In the genomic region with DNA sequence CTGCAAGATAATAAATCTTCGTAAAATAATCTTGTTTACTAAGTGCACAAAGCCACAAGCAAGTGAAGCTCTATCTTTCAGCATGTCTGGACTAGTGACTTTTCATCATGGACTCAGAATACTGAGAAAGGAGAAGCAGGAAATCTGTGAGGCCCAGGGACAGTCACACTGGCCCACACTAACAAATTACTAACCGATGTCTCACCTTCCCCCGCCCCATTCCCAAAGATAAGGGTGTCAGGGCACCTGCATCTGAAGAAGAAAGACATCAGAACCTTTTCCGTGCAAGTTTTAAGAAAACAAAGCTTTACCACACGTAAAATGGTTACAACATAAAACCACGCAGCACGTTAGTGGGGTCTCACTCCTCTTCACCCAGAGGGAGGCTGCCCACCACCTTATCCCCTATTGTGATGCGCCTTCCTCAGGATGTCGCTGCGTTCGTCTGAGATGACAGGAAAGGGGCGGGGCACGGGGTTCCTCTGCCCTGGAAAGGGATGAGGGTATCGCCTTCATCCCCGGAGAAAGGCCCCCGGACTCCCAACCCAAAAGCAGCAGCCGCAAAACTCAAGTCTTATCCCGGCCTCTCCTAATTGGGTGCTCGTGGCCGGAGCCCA, we compare ENCODE assay signal across 8 cellular contexts. TPM values are rescaled to one million over a fixed set of nuclear protein-coding genes. Genes with fewer than 3 reads are reported as not detected.
DNase-seq lines count a peak whose midpoint lies in the region; ATAC-seq and TF ChIP-seq lines count a peak whose summit lies in the region.

No MANE protein-coding gene starts in this region.

- no peaks in the 10 kb centered on the region for H3K36me3 ChIP-seq in right atrium auricular region
- no peaks in the 10 kb centered on the region for H3K36me3 ChIP-seq in rectal smooth muscle tissue (ENCODE audit: control insufficient read depth, insufficient read depth, low read length)

- no peak for TF ChIP-seq CTCF in right atrium auricular region (IDR thresholded peaks at IDR 0.05)

- H3K9me3 Mint-ChIP-seq in activated naive CD8-positive, alpha-beta T cell treated with anti-CD3 and anti-CD28 coated beads, Interleukin-2, amount 50 U/mL, for 24 hours, result no peaks in the 10 kb centered on the region

- peaks cover 39% of the 10 kb centered on the region for H3K4me1 Mint-ChIP-seq in activated naive CD8-positive, alpha-beta T cell treated with anti-CD3 and anti-CD28 coated beads, Interleukin-2, amount 50 U/mL, for 24 hours

- H3K27ac Mint-ChIP-seq in activated naive CD8-positive, alpha-beta T cell treated with anti-CD3 and anti-CD28 coated beads, Interleukin-2, amount 50 U/mL, for 24 hours, result peak overlapping the region; percentile 96

- H3K27ac ChIP-seq in right atrium auricular region, result peak overlapping the region; percentile 85 to 93
- H3K27ac ChIP-seq in rectal smooth muscle tissue (ENCODE audit: low read depth, low read length), result peak overlapping the region; percentile 83

- H3K4me1 ChIP-seq in right atrium auricular region, result peaks cover 0 to 7% of the 10 kb centered on the region in 2 donors
- H3K4me1 ChIP-seq in rectal smooth muscle tissue (ENCODE audit: control insufficient read depth, insufficient read depth, low read length), result peaks cover 6% of the 10 kb centered on the region

- peak overlapping the region; percentile 29 for H3K9ac ChIP-seq in rectal smooth muscle tissue (ENCODE audit: low read length)

- DNase-seq in ELR (ENCODE audit: low read depth) (peak; percentile 81), right atrium auricular region (ENCODE audit: low spot score) (no peak), NCI-H128 (lab: John Stamatoyannopoulos, UW; ENCODE audit: unreplicated experiment) (no peak)
- DNase-seq in Jurkat, Clone E6-1 (ENCODE audit: low read depth, low spot score), result peak; percentile 32
- peak; percentile 69 for DNase-seq in activated naive CD8-positive, alpha-beta T cell treated with anti-CD3 and anti-CD28 coated beads, Interleukin-2, amount 50 U/mL, for 24 hours

- peak overlapping the region; percentile 97 for H3K4me3 Mint-ChIP-seq in activated naive CD8-positive, alpha-beta T cell treated with anti-CD3 and anti-CD28 coated beads, Interleukin-2, amount 50 U/mL, for 24 hours

- peak overlapping the region; percentile 86 for H3K4me3 ChIP-seq in Jurkat, Clone E6-1 (ENCODE audit: low read length)
- peak overlapping the region; percentile 70 to 92 for H3K4me3 ChIP-seq in right atrium auricular region
- H3K4me3 ChIP-seq in rectal smooth muscle tissue (ENCODE audit: low read length), result peak overlapping the region; percentile 82

- H3K36me3 Mint-ChIP-seq in activated naive CD8-positive, alpha-beta T cell treated with anti-CD3 and anti-CD28 coated beads, Interleukin-2, amount 50 U/mL, for 24 hours (ENCODE audit: low read depth), result peaks cover 6% of the 10 kb centered on the region

- H3K9me3 ChIP-seq in right atrium auricular region, result no peaks in the 10 kb centered on the region

- no peaks in the 10 kb centered on the region for H3K27me3 Mint-ChIP-seq in activated naive CD8-positive, alpha-beta T cell treated with anti-CD3 and anti-CD28 coated beads, Interleukin-2, amount 50 U/mL, for 24 hours

- ATAC-seq in GM21737 (IDR thresholded peaks at IDR 0.05; ENCODE audit: unreplicated experiment), result peak; percentile 50
- ATAC-seq in SK-N-SH treated with all-trans-retinoic acid at 6 μM for 48 hours, result peak; percentile 77
- peak; percentile 50 for ATAC-seq in activated naive CD8-positive, alpha-beta T cell treated with anti-CD3 and anti-CD28 coated beads, Interleukin-2, amount 50 U/mL, for 24 hours

- H3K27me3 ChIP-seq in right atrium auricular region (no peaks in the 10 kb centered on the region), rectal smooth muscle tissue (ENCODE audit: control insufficient read depth, insufficient read depth, low read length) (no peaks in the 10 kb centered on the region)

TF ChIP-seq in SK-N-SH treated with all-trans-retinoic acid at 6 μM for 48 hours, 23 proteins besides CTCF, POLR2A, EP300 and RAD21:
- TF ChIP-seq ESRRG (CRISPR knock-in tag; IDR thresholded peaks at IDR 0.05), result no peak
- TF ChIP-seq ISL1 (CRISPR knock-in tag; IDR thresholded peaks at IDR 0.05), result no peak
- no peak for TF ChIP-seq GLIS3 (CRISPR knock-in tag; IDR thresholded peaks at IDR 0.05)
- no peak for TF ChIP-seq BACH2 (CRISPR knock-in tag; IDR thresholded peaks at IDR 0.05; ENCODE audit: borderline replicate concordance)
- no peak for TF ChIP-seq ZC3H10 (CRISPR knock-in tag; IDR thresholded peaks at IDR 0.05)
- TF ChIP-seq, protein P1, sequence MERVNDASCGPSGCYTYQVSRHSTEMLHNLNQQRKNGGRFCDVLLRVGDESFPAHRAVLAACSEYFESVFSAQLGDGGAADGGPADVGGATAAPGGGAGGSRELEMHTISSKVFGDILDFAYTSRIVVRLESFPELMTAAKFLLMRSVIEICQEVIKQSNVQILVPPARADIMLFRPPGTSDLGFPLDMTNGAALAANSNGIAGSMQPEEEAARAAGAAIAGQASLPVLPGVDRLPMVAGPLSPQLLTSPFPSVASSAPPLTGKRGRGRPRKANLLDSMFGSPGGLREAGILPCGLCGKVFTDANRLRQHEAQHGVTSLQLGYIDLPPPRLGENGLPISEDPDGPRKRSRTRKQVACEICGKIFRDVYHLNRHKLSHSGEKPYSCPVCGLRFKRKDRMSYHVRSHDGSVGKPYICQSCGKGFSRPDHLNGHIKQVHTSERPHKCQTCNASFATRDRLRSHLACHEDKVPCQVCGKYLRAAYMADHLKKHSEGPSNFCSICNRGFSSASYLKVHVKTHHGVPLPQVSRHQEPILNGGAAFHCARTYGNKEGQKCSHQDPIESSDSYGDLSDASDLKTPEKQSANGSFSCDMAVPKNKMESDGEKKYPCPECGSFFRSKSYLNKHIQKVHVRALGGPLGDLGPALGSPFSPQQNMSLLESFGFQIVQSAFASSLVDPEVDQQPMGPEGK (CRISPR knock-in tag; IDR thresholded peaks at IDR 0.05; ENCODE audit: borderline replicate concordance), result no peak
- TF ChIP-seq, protein P2, sequence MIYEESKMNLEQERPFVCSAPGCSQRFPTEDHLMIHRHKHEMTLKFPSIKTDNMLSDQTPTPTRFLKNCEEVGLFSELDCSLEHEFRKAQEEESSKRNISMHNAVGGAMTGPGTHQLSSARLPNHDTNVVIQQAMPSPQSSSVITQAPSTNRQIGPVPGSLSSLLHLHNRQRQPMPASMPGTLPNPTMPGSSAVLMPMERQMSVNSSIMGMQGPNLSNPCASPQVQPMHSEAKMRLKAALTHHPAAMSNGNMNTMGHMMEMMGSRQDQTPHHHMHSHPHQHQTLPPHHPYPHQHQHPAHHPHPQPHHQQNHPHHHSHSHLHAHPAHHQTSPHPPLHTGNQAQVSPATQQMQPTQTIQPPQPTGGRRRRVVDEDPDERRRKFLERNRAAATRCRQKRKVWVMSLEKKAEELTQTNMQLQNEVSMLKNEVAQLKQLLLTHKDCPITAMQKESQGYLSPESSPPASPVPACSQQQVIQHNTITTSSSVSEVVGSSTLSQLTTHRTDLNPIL (CRISPR knock-in tag; IDR thresholded peaks at IDR 0.05; ENCODE audit: low read depth), result no peak
- no peak for TF ChIP-seq OSR1 (CRISPR knock-in tag; IDR thresholded peaks at IDR 0.05)
- TF ChIP-seq RARB (CRISPR knock-in tag; IDR thresholded peaks at IDR 0.05), result no peak
- TF ChIP-seq ZNF8 (CRISPR knock-in tag; IDR thresholded peaks at IDR 0.05), result no peak
- TF ChIP-seq, protein P3, sequence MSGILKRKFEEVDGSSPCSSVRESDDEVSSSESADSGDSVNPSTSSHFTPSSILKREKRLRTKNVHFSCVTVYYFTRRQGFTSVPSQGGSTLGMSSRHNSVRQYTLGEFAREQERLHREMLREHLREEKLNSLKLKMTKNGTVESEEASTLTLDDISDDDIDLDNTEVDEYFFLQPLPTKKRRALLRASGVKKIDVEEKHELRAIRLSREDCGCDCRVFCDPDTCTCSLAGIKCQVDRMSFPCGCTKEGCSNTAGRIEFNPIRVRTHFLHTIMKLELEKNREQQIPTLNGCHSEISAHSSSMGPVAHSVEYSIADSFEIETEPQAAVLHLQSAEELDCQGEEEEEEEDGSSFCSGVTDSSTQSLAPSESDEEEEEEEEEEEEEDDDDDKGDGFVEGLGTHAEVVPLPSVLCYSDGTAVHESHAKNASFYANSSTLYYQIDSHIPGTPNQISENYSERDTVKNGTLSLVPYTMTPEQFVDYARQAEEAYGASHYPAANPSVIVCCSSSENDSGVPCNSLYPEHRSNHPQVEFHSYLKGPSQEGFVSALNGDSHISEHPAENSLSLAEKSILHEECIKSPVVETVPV (CRISPR knock-in tag; IDR thresholded peaks at IDR 0.05), result no peak

RNA-seq across cellular contexts. Expression of a gene that starts 0.6 kb away (rescaled TPM):
- polyA plus RNA-seq in Jurkat, Clone E6-1 (2012; ENCODE audit: insufficient read depth, insufficient read length), result 35.0 TPM
- total RNA-seq in right atrium auricular region, result 10 to 100 TPM; 26.1 to 28.0 TPM

RNA-seq across cellular contexts. Expression of a gene that starts 33.4 kb away (rescaled TPM):
- not detected for polyA plus RNA-seq in Jurkat, Clone E6-1 (2012; ENCODE audit: insufficient read depth, insufficient read length)
- total RNA-seq in right atrium auricular region, result not detected

Comparison
In these comparisons a context has a peak if more than half of its experiments do, and no peak if none do; other contexts are left out.
1. DNase-seq: peak in ELR (single experiment), Jurkat, Clone E6-1 (single experiment) and activated naive CD8-positive, alpha-beta T cell treated with anti-CD3 and anti-CD28 coated beads, Interleukin-2, amount 50 U/mL, for 24 hours (single experiment); none in right atrium auricular region (single experiment) and NCI-H128 (single experiment).
2. Peak in every context shown above with its lines, with median percentiles within 50 percentile points of each other: ATAC-seq and H3K4me3 ChIP-seq.